ENCODE assay signal across 17 cellular contexts in genomic region chr6:37994238-37994637, GRCh38.
A peak's percentile ranks its signal among the peaks of the same experiment; 100 is the strongest.
DNase-seq lines count a peak whose midpoint lies in the region; ATAC-seq, FAIRE-seq and TF ChIP-seq lines count a peak whose summit lies in the region.
"Had no signal": no experiment of that assay in that cellular context is flagged by ENCODE, and none has a peak within 500 bp of the region (broad histone marks: within the 10 kb centered on the region; RNA-seq: fewer than 3 reads in every experiment).

No MANE protein-coding gene starts in this region.

- H3K79me2 ChIP-seq in keratinocyte (ENCODE audit: control insufficient read depth, insufficient read depth, low read length), result peaks cover 63% of the 10 kb centered on the region

- H3K4me1 ChIP-seq in RWPE2 (ENCODE audit: insufficient read depth, poor library complexity, severe bottlenecking) (peaks cover 11% of the 10 kb centered on the region), keratinocyte (ENCODE audit: control insufficient read depth, extremely low read depth, insufficient read depth, low read length) (peaks cover 24% of the 10 kb centered on the region), stomach (peaks cover 10 to 34% (median 21%) of the 10 kb centered on the region in 4 donors), ovary (ENCODE audit: insufficient read depth) (peaks cover 9% of the 10 kb centered on the region)

- ATAC-seq in RWPE2 (ENCODE audit: low read depth), result peak; percentile 57; the same call in 2 of the 3 replicates
- no peak for ATAC-seq in HG02884 (IDR thresholded peaks at IDR 0.05; ENCODE audit: unreplicated experiment)

- H3K36me3 ChIP-seq in MG63 (no peaks in the 10 kb centered on the region), RWPE2 (ENCODE audit: low read depth) (no peaks in the 10 kb centered on the region), keratinocyte (ENCODE audit: control insufficient read depth in 2 of 2, extremely low read depth in 1 of 2, insufficient read depth in 2 of 2, low read length in 2 of 2) (no peaks in the 10 kb centered on the region), stomach (no peaks in the 10 kb centered on the region), ovary (no peaks in the 10 kb centered on the region)
- H3K36me3 ChIP-seq: Peyer's patch had no signal

- no peak for FAIRE-seq in keratinocyte (lab: Jason Lieb, UNC)

- H3K9ac ChIP-seq in keratinocyte (ENCODE audit: control insufficient read depth, extremely low read depth, insufficient read depth, low read length), result no peak overlapping the region
- H3K9ac ChIP-seq: parathyroid adenoma had no signal

- H2AFZ ChIP-seq in keratinocyte (ENCODE audit: control insufficient read depth, low read length), result no peak overlapping the region
- H2AFZ ChIP-seq: parathyroid adenoma had no signal

- H3K4me3 ChIP-seq in MG63 (no peak overlapping the region), RWPE2 (ENCODE audit: severe bottlenecking) (no peak overlapping the region), keratinocyte (ENCODE audit: control insufficient read depth in 2 of 3, extremely low read depth in 1 of 3, insufficient read depth in 2 of 3, low read depth in 1 of 3, low read length in 3 of 3) (no peak overlapping the region), stomach (no peak overlapping the region), ovary (no peak overlapping the region)
- H3K4me3 ChIP-seq: Peyer's patch had no signal

- TF ChIP-seq EP300 in stomach (IDR thresholded peaks at IDR 0.05), result no peak
- TF ChIP-seq EP300 in ovary (IDR thresholded peaks at IDR 0.05), result no peak

- DNase-seq in COLO829 (ENCODE audit: low spot score) (peak; percentile 39), MG63 (peak; percentile 23), RWPE2 (ENCODE audit: low spot score) (no peak), keratinocyte (ENCODE audit: low read depth, low spot score) (no peak), dedifferentiated amniotic fluid mesenchymal stem cell (ENCODE audit: extremely low spot score) (no peak), stomach (no peak), ovary (no peak)
- DNase-seq: activated CD4-positive, alpha-beta T cell treated with anti-CD3 and anti-CD28 coated beads, Interleukin-2, amount 50 U/mL, for 48 hours; activated effector memory CD4-positive, alpha-beta T cell treated with Interleukin-2 at 50 U/mL for 16 hours; H7; hypothalamus; NCI-H1930; Peyer's patch; stimulated activated CD4-positive, alpha-beta T cell treated with anti-CD3 and anti-CD28 coated beads, Interleukin-4, amount 100 ng/mL, for 1 hour; stimulated activated naive CD4-positive, alpha-beta T cell had no signal

- TF ChIP-seq CTCF in RWPE2 (IDR thresholded peaks at IDR 0.05; ENCODE audit: poor library complexity, severe bottlenecking) (no peak), keratinocyte (optimal IDR thresholded peaks at IDR 0.05 in 1 of 3, IDR thresholded peaks at IDR 0.05 in 1 of 3, conservative IDR thresholded peaks at IDR 0.05 in 1 of 3; ENCODE audit: extremely low read depth in 1 of 3, insufficient read depth in 2 of 3, low read length in 3 of 3) (no peak), stomach (IDR thresholded peaks at IDR 0.05) (no peak), ovary (IDR thresholded peaks at IDR 0.05) (no peak)

- H3K9me3 ChIP-seq in MG63, result no peaks in the 10 kb centered on the region
- H3K9me3 ChIP-seq in RWPE2 (ENCODE audit: severe bottlenecking), result no peaks in the 10 kb centered on the region
- no peaks in the 10 kb centered on the region for H3K9me3 ChIP-seq in keratinocyte (ENCODE audit: control insufficient read depth, low read depth, low read length)
- H3K9me3 ChIP-seq in stomach, result no peaks in the 10 kb centered on the region
- H3K9me3 ChIP-seq in ovary, result no peaks in the 10 kb centered on the region
- H3K9me3 ChIP-seq: Peyer's patch had no signal

- peaks cover 2% of the 10 kb centered on the region for H3K9me1 ChIP-seq in keratinocyte (ENCODE audit: control insufficient read depth, extremely low read depth, insufficient read depth, low read length)

- H3K4me2 ChIP-seq in keratinocyte (ENCODE audit: control insufficient read depth, extremely low read depth, insufficient read depth, low read depth, low read length), result peak overlapping the region; percentile 8

- H3K27me3 ChIP-seq in MG63 (no peaks in the 10 kb centered on the region), RWPE2 (ENCODE audit: insufficient read depth, poor library complexity, severe bottlenecking) (no peaks in the 10 kb centered on the region), keratinocyte (ENCODE audit: control insufficient read depth, extremely low read depth, insufficient read depth, low read length) (no peaks in the 10 kb centered on the region), stomach (no peaks in the 10 kb centered on the region), ovary (no peaks in the 10 kb centered on the region)
- H3K27me3 ChIP-seq: Peyer's patch had no signal

- TF ChIP-seq POLR2A in stomach (IDR thresholded peaks at IDR 0.05) (no peak), ovary (IDR thresholded peaks at IDR 0.05) (no peak)

- peaks cover 14% of the 10 kb centered on the region for H4K20me1 ChIP-seq in keratinocyte (ENCODE audit: control insufficient read depth, extremely low read depth, insufficient read depth, low read length)

- H3K27ac ChIP-seq in RWPE2 (ENCODE audit: poor library complexity, severe bottlenecking), result no peak overlapping the region
- H3K27ac ChIP-seq in keratinocyte (ENCODE audit: control insufficient read depth, insufficient read depth, low read length), result no peak overlapping the region
- no peak overlapping the region for H3K27ac ChIP-seq in stomach
- no peak overlapping the region for H3K27ac ChIP-seq in ovary
- H3K27ac ChIP-seq: parathyroid adenoma, Peyer's patch had no signal

- 65 to 79% (median 71%) methylated on average over 2 of the region's 2 CpGs for WGBS in stomach, 5 donors
- 23 to 43% (median 30%) methylated on average over 2 of the region's 2 CpGs for WGBS in ovary, 3 donors

- intact Hi-C loops in stomach (cut with DNase I; ENCODE audit: low total_unique reads), result no loop called here
- intact Hi-C loops in ovary (cut with DNase I), result loop anchor here in 1 of 4 donors (5.0 kb wide), 1 partner anchor 1858 kb away; no protein-coding TSS in a partner anchor

- dilution Hi-C loops in keratinocyte (cut with MboI; ENCODE audit: extremely low pct_ligation_motif_present, low sequenced_read_pairs), result no loop called here

Comparison
In these comparisons a context has a peak if more than half of its experiments do, and no peak if none do; other contexts are left out.
1. DNase-seq: peak in COLO829 (single experiment) and MG63 (single experiment); none in RWPE2 (single experiment), keratinocyte (single experiment), dedifferentiated amniotic fluid mesenchymal stem cell (single experiment), stomach (single experiment) and ovary (0 of 5).